ENCODE assay signal across 1 cellular context in genomic region chr13:44972956-44973581, GRCh38.
A peak's percentile ranks its signal among the peaks of the same experiment; 100 is the strongest.
TF ChIP-seq lines count a peak whose summit lies in the region.

No MANE protein-coding gene starts in this region.

TF ChIP-seq in K562, 482 proteins besides CTCF, POLR2A, EP300 and RAD21 (continued from another document):
- peak; percentile 37 for TF ChIP-seq PRDM10 (IDR thresholded peaks at IDR 0.05; ENCODE audit: partially characterized antibody)
TF ChIP-seq in K562: peak in this region for 2.
